In the genomic region with DNA sequence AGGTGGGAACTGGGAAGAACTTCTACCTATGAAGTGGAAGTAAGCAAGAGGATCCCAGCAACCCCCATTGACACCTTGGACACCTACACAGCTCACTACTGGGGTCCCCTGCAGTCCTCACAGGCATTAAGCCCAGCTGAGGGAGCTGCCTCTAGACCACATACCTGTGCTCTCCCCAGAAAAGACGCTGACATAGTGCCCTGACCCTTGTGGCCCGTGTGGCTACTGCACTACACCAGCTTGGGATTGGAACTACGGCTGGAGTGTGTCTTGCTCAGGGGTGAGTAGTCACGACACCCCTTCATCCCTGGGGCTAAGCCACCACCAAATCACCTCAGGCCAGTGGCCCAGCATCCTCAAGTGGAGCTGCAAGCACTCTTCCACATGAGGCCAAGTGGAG, we compare ENCODE assay signal across 7 cellular contexts.
"Had no signal": no experiment of that assay in that cellular context is flagged by ENCODE, and none has a peak within 500 bp of the region (broad histone marks: within the 10 kb centered on the region; RNA-seq: fewer than 3 reads in every experiment).

No MANE protein-coding gene starts in this region.

- FAIRE-seq: H54, K562 had no signal

- H3K27ac Mint-ChIP-seq: H9 had no signal

- H3K27ac ChIP-seq: HL-60 had no signal

- H3K4me3 Mint-ChIP-seq: H9 had no signal

- DNase-seq: GOT3, H9, HCEC 1CT, IMR-90 had no signal

- H3K4me3 ChIP-seq: K562 had no signal

- H3K4me1 Mint-ChIP-seq: H9 had no signal

- ATAC-seq: K562 had no signal
